In the genomic region with DNA sequence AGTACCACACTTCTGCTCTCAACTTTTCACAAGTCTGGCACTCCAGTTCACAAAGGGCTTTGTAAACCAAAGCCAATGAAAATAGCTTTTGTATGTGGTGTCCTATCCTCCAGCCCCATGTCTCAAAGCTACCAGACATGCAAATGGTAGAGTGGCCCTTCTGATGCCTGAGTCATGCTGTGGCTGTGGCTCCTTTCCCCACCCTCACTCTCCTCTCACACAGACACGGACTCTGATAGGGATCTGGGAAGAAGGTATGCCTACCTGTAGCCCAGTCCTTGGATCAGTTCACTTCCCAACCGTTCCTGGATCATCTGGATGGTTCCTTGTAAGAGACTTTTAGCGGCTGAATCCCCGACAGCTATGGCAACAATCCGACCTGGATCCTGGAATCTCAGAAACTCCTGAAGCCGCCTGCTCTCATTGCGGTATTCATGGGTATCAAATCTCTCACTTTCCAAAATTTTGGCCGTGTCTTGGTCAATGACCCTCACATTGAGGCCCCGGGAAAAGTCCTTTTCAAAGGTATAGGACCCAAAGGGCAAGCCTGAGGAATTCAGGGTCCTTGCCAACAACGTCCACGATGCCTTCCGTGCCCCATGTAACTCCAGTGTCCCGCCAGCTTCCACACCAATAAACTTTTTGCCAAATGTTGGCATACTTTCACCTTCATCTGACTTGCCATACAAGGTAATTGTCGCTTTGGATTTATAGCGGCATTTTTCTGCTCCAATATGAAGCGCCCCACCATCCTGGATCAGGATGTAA, we compare ENCODE assay signal across 1 cellular context.
TF ChIP-seq lines count a peak whose summit lies in the region.

No MANE protein-coding gene starts in this region.

TF ChIP-seq in HepG2, 621 proteins besides CTCF, POLR2A, EP300 and RAD21 (continued from another document):
- TF ChIP-seq, protein P1, sequence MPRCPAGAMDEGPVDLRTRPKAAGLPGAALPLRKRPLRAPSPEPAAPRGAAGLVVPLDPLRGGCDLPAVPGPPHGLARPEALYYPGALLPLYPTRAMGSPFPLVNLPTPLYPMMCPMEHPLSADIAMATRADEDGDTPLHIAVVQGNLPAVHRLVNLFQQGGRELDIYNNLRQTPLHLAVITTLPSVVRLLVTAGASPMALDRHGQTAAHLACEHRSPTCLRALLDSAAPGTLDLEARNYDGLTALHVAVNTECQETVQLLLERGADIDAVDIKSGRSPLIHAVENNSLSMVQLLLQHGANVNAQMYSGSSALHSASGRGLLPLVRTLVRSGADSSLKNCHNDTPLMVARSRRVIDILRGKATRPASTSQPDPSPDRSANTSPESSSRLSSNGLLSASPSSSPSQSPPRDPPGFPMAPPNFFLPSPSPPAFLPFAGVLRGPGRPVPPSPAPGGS (CRISPR knock-in tag; IDR thresholded peaks at IDR 0.05): no peak
- TF ChIP-seq PAX8 (CRISPR knock-in tag; IDR thresholded peaks at IDR 0.05; ENCODE audit: borderline replicate concordance): no peak
TF ChIP-seq in HepG2: peak in this region for 2.
